In genomic region chr19:54627912-54628311, GRCh38 we compare ENCODE assay signal across 15 cellular contexts. TPM values are rescaled to one million over a fixed set of nuclear protein-coding genes. Genes with fewer than 3 reads are reported as not detected.
"Had no signal": no experiment of that assay in that cellular context is flagged by ENCODE, and none has a peak within 500 bp of the region (broad histone marks: within the 10 kb centered on the region; RNA-seq: fewer than 3 reads in every experiment).

No MANE protein-coding gene starts in this region.

RNA-seq across cellular contexts. Expression of gene LILRB1, which starts 2.4 kb away (rescaled TPM):
- total RNA-seq: activated CD4-positive, alpha-beta memory T cell treated with anti-CD3 and anti-CD28 coated beads for 36 hours; activated CD4-positive, alpha-beta T cell treated with anti-CD3 and anti-CD28 coated beads for 36 hours; activated T-helper 1 cell treated with anti-CD3 and anti-CD28 coated beads, Interleukin-12 subunit alpha, Interleukin-12 subunit beta, Interleukin-2, Interleukin-4 antibody, amounts not matched to agents 30 ng/mL and 10 ng/mL and 1 ng/mL, durations not matched to agents 14 hours and 24 hours and 36 hours; activated T-helper 2 cell treated with anti-CD3 and anti-CD28 coated beads, Interferon-gamma antibody, Interleukin-2, Interleukin-4, amounts not matched to agents 10 μg/mL and 5 μg/mL and 100 μg/mL, durations not matched to agents 14 hours and 24 hours and 36 hours; cardiac muscle cell; endodermal cell; fibroblast of lung; fibroblast of villous mesenchyme had no signal
- polyA plus RNA-seq: cardiac muscle cell, fibroblast of lung had no signal

RNA-seq across cellular contexts. Expression of gene LILRA1, which starts 34.5 kb away (rescaled TPM):
- total RNA-seq: activated CD4-positive, alpha-beta memory T cell treated with anti-CD3 and anti-CD28 coated beads for 36 hours; activated CD4-positive, alpha-beta T cell treated with anti-CD3 and anti-CD28 coated beads for 36 hours; activated CD4-positive, alpha-beta T cell treated with anti-CD3 and anti-CD28 coated beads, Interleukin-2, amount 10 ng/mL, durations not matched to agents 24 days and 14 days; activated CD8-positive, alpha-beta memory T cell treated with anti-CD3 and anti-CD28 coated beads for 36 hours; activated CD8-positive, alpha-beta memory T cell treated with anti-CD3 and anti-CD28 coated beads, Interleukin-2, amount 10 ng/mL, durations not matched to agents 7 days and 5 days; activated CD8-positive, alpha-beta T cell treated with anti-CD3 and anti-CD28 coated beads, Interleukin-2, amount 10 ng/mL, durations not matched to agents 7 days and 5 days; activated naive CD4-positive, alpha-beta T cell treated with anti-CD3 and anti-CD28 coated beads for 36 hours; activated naive CD8-positive, alpha-beta T cell treated with anti-CD3 and anti-CD28 coated beads for 36 hours; activated T-helper 1 cell treated with anti-CD3 and anti-CD28 coated beads, Interleukin-12 subunit alpha, Interleukin-12 subunit beta, Interleukin-2, Interleukin-4 antibody, amounts not matched to agents 30 ng/mL and 10 ng/mL and 1 ng/mL, durations not matched to agents 14 hours and 24 hours and 36 hours; activated T-helper 2 cell treated with anti-CD3 and anti-CD28 coated beads, Interferon-gamma antibody, Interleukin-2, Interleukin-4, amounts not matched to agents 10 μg/mL and 5 μg/mL and 100 μg/mL, durations not matched to agents 14 hours and 24 hours and 36 hours; cardiac muscle cell; endodermal cell; fibroblast of lung; fibroblast of villous mesenchyme; glomerular endothelial cell had no signal
- polyA plus RNA-seq: cardiac muscle cell, fibroblast of lung had no signal

RNA-seq across cellular contexts. Expression of gene LILRB4, which starts 34.9 kb away (rescaled TPM):
- total RNA-seq: activated CD4-positive, alpha-beta memory T cell treated with anti-CD3 and anti-CD28 coated beads for 36 hours; activated CD4-positive, alpha-beta T cell treated with anti-CD3 and anti-CD28 coated beads for 36 hours; activated CD4-positive, alpha-beta T cell treated with anti-CD3 and anti-CD28 coated beads, Interleukin-2, amount 10 ng/mL, durations not matched to agents 24 days and 14 days; activated CD8-positive, alpha-beta memory T cell treated with anti-CD3 and anti-CD28 coated beads for 36 hours; activated CD8-positive, alpha-beta memory T cell treated with anti-CD3 and anti-CD28 coated beads, Interleukin-2, amount 10 ng/mL, durations not matched to agents 7 days and 5 days; activated CD8-positive, alpha-beta T cell treated with anti-CD3 and anti-CD28 coated beads, Interleukin-2, amount 10 ng/mL, durations not matched to agents 7 days and 5 days; activated naive CD4-positive, alpha-beta T cell treated with anti-CD3 and anti-CD28 coated beads for 36 hours; activated naive CD8-positive, alpha-beta T cell treated with anti-CD3 and anti-CD28 coated beads for 36 hours; activated T-helper 1 cell treated with anti-CD3 and anti-CD28 coated beads, Interleukin-12 subunit alpha, Interleukin-12 subunit beta, Interleukin-2, Interleukin-4 antibody, amounts not matched to agents 30 ng/mL and 10 ng/mL and 1 ng/mL, durations not matched to agents 14 hours and 24 hours and 36 hours; cardiac muscle cell; endodermal cell; fibroblast of lung; fibroblast of villous mesenchyme; glomerular endothelial cell had no signal
- polyA plus RNA-seq: cardiac muscle cell, fibroblast of lung had no signal

RNA-seq across cellular contexts. Expression of gene LILRA2, which starts 54.3 kb away (rescaled TPM):
- total RNA-seq: activated CD4-positive, alpha-beta memory T cell treated with anti-CD3 and anti-CD28 coated beads for 36 hours; activated CD4-positive, alpha-beta T cell treated with anti-CD3 and anti-CD28 coated beads for 36 hours; activated CD4-positive, alpha-beta T cell treated with anti-CD3 and anti-CD28 coated beads, Interleukin-2, amount 10 ng/mL, durations not matched to agents 24 days and 14 days; activated CD8-positive, alpha-beta memory T cell treated with anti-CD3 and anti-CD28 coated beads for 36 hours; activated CD8-positive, alpha-beta T cell treated with anti-CD3 and anti-CD28 coated beads, Interleukin-2, amount 10 ng/mL, durations not matched to agents 7 days and 5 days; activated naive CD4-positive, alpha-beta T cell treated with anti-CD3 and anti-CD28 coated beads for 36 hours; activated naive CD8-positive, alpha-beta T cell treated with anti-CD3 and anti-CD28 coated beads for 36 hours; activated T-helper 1 cell treated with anti-CD3 and anti-CD28 coated beads, Interleukin-12 subunit alpha, Interleukin-12 subunit beta, Interleukin-2, Interleukin-4 antibody, amounts not matched to agents 30 ng/mL and 10 ng/mL and 1 ng/mL, durations not matched to agents 14 hours and 24 hours and 36 hours; activated T-helper 2 cell treated with anti-CD3 and anti-CD28 coated beads, Interferon-gamma antibody, Interleukin-2, Interleukin-4, amounts not matched to agents 10 μg/mL and 5 μg/mL and 100 μg/mL, durations not matched to agents 14 hours and 24 hours and 36 hours; cardiac muscle cell; endodermal cell; fibroblast of lung; fibroblast of villous mesenchyme; glomerular endothelial cell had no signal
- polyA plus RNA-seq: cardiac muscle cell, fibroblast of lung had no signal
